In genomic region chr3:113241292-113242033, GRCh38 we compare ENCODE assay signal across 11 cellular contexts. TPM values are rescaled to one million over a fixed set of nuclear protein-coding genes. Genes with fewer than 3 reads are reported as not detected.
DNase-seq lines count a peak whose midpoint lies in the region; ATAC-seq, FAIRE-seq and TF ChIP-seq lines count a peak whose summit lies in the region.
"Had no signal": no experiment of that assay in that cellular context is flagged by ENCODE, and none has a peak within 500 bp of the region (broad histone marks: within the 10 kb centered on the region; RNA-seq: fewer than 3 reads in every experiment).

No MANE protein-coding gene starts in this region.

- no peak overlapping the region for H2BK15ac ChIP-seq in mesendoderm (replicated peaks; ENCODE audit: low read depth)

- H2BK5ac ChIP-seq in mesendoderm (ENCODE audit: low read length) = peak overlapping the region; percentile 12

- H2AK5ac ChIP-seq in mesendoderm (ENCODE audit: low read length) = no peak overlapping the region

- no peak overlapping the region for H3K4me2 ChIP-seq in mesendoderm (ENCODE audit: low read length)

- H3K4me3 ChIP-seq in left ventricle myocardium inferior (no peak overlapping the region), heart left ventricle (no peak overlapping the region), mesendoderm (ENCODE audit: low read length) (no peak overlapping the region)

- DNase-seq in left ventricle myocardium inferior = no peak
- DNase-seq in heart left ventricle = no peak
- peak; percentile 61 for DNase-seq in amniotic epithelial cell (ENCODE audit: low read depth)
- DNase-seq in mesendoderm = peak; percentile 96
- peak; percentile 78 for DNase-seq in urothelium cell line (ENCODE audit: low spot score)
- no peak for DNase-seq in GM19238 (ENCODE audit: insufficient read length, low spot score)
- DNase-seq: C1 segment of cervical spinal cord, erythroblast had no signal

- no peak overlapping the region for H4K5ac ChIP-seq in mesendoderm (ENCODE audit: low read length)

- H3K79me1 ChIP-seq in mesendoderm (ENCODE audit: low read length) = no peaks in the 10 kb centered on the region

- H3K27ac ChIP-seq in left ventricle myocardium inferior (replicated peaks) (peak overlapping the region; percentile 39), heart left ventricle (peak overlapping the region in 5 of 12 donors; percentile 28 to 72 (median 44)), mesendoderm (ENCODE audit: low read depth, low read length) (peak overlapping the region; percentile 22)

- peaks cover 21% of the 10 kb centered on the region for H3K27me3 ChIP-seq in left ventricle myocardium inferior (ENCODE audit: low read depth)
- H3K27me3 ChIP-seq in heart left ventricle = peaks cover 0 to 5% (median 0%) of the 10 kb centered on the region in 9 donors
- H3K27me3 ChIP-seq in mesendoderm (ENCODE audit: insufficient read depth, low read length, poor library complexity) = no peaks in the 10 kb centered on the region

- WGBS in heart left ventricle, 4 donors = 54 to 64% (median 59%) methylated on average over 6 of the region's 6 CpGs
- WGBS in mesendoderm (ENCODE audit: extremely low coverage, insufficient coverage, low lambda C conversion rate) = 100% methylated on average over 1 of the region's 6 CpGs

- H3K18ac ChIP-seq in mesendoderm (ENCODE audit: low read length) = peak overlapping the region; percentile 19

- peak; percentile 98 for FAIRE-seq in urothelium cell line (lab: Jason Lieb, UNC)

- no peaks in the 10 kb centered on the region for H3K36me3 ChIP-seq in left ventricle myocardium inferior
- peaks cover 0 to 3% (median 0%) of the 10 kb centered on the region in 9 donors for H3K36me3 ChIP-seq in heart left ventricle
- H3K36me3 ChIP-seq in mesendoderm (ENCODE audit: control insufficient read depth, insufficient read depth, low read length) = no peaks in the 10 kb centered on the region

- no peak overlapping the region for H2BK120ac ChIP-seq in mesendoderm (ENCODE audit: low read depth, low read length)

- no peak overlapping the region for H3K4ac ChIP-seq in mesendoderm (ENCODE audit: low read depth, low read length)

- H4K8ac ChIP-seq in mesendoderm (ENCODE audit: low read depth, low read length) = no peak overlapping the region

- H3K56ac ChIP-seq in mesendoderm (ENCODE audit: low read length) = peak overlapping the region; percentile 65

- H3K9me3 ChIP-seq in left ventricle myocardium inferior (replicated peaks) (no peaks in the 10 kb centered on the region), heart left ventricle (no peaks in the 10 kb centered on the region)

- TF ChIP-seq CTCF in left ventricle myocardium inferior (IDR thresholded peaks at IDR 0.05; ENCODE audit: borderline replicate concordance) = no peak
- TF ChIP-seq CTCF in heart left ventricle (IDR thresholded peaks at IDR 0.05) = no peak

- no peak overlapping the region for H3K9ac ChIP-seq in mesendoderm (ENCODE audit: low read length)

- TF ChIP-seq POLR2A in heart left ventricle (IDR thresholded peaks at IDR 0.05) = no peak

- ATAC-seq in heart left ventricle (no peak), GM18907 (IDR thresholded peaks at IDR 0.05; ENCODE audit: unreplicated experiment) (no peak), HG03025 (IDR thresholded peaks at IDR 0.05; ENCODE audit: low FRiP score, unreplicated experiment) (no peak)
- ATAC-seq: stimulated activated memory B cell treated with anti-CD40 and anti-IgM and Interleukin-4, amounts not matched to agents 10 μg/mL and 1 μg/mL and 100 μg/mL, for 72 hours had no signal

- H3K4me1 ChIP-seq in left ventricle myocardium inferior (peaks cover 18% of the 10 kb centered on the region), heart left ventricle (peaks cover 0 to 42% (median 4%) of the 10 kb centered on the region in 12 donors), mesendoderm (ENCODE audit: control insufficient read depth, low read depth, low read length) (peaks cover 20% of the 10 kb centered on the region)

- intact Hi-C loops in left ventricle myocardium inferior (cut with micrococcal nuclease) (no loop called here), heart left ventricle (cut with DNase I) (no loop called here)

- no peak overlapping the region for H3K23ac ChIP-seq in mesendoderm (ENCODE audit: low read length)

- no peaks in the 10 kb centered on the region for H3K79me2 ChIP-seq in mesendoderm (ENCODE audit: control insufficient read depth, insufficient read depth, low read length)

RNA-seq across cellular contexts. Expression of gene BOC, which starts 30.1 kb away (rescaled TPM):
- 6.7 TPM for total RNA-seq in left ventricle myocardium inferior
- 10 to 100 TPM in 1 of 9 donors, 1 to 10 TPM in 8; 3.1 to 12.2 (median 6.0) TPM for total RNA-seq in heart left ventricle
- 1 to 10 TPM; 1.9 to 2.0 TPM for polyA plus RNA-seq in heart left ventricle
- polyA plus RNA-seq in mesendoderm (2013, experiment 1 of 2) = 1.5 TPM
- 1.2 TPM for polyA plus RNA-seq in mesendoderm (2013, experiment 2 of 2)

Comparison
In these comparisons a context has a peak if more than half of its experiments do, and no peak if none do; other contexts are left out.
1. DNase-seq: peak in amniotic epithelial cell (single experiment), mesendoderm (single experiment) and urothelium cell line (single experiment); none in left ventricle myocardium inferior (single experiment), heart left ventricle (0 of 5) and GM19238 (single experiment).